15 cellular contexts compared by ENCODE assay signal in the genomic region with DNA sequence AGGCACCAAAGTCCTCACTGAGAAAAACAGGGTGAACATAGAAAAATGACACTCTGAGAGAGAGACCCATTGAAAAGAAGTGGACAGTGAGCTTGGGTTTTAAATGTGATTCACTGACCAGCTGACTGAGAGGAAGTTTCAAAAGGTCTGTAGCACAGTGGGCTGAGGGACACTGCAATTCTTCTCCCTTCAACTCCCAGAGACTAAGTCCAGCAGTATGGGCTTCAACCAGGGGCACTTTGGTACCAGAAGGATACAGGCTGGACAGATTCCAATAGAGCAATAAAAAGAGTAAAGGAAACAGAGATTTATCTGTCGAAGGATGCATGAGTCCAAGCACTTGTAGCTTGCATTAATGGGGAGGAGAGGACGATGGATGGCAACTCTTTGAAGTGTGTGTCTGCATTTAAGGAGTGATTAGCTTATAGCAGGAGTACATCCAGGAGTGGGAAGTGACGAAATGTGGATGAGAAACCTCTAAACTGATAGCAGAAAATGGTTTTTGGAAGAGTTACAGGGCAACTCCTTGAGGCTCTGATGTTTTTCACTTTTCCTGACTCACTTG.
A peak's percentile ranks its signal among the peaks of the same experiment; 100 is the strongest.
DNase-seq lines count a peak whose midpoint lies in the region; ATAC-seq and TF ChIP-seq lines count a peak whose summit lies in the region.
"Had no signal": no experiment of that assay in that cellular context is flagged by ENCODE, and none has a peak within 500 bp of the region (broad histone marks: within the 10 kb centered on the region; RNA-seq: fewer than 3 reads in every experiment).

No MANE protein-coding gene starts in this region.

- no peak for DNase-seq in activated naive CD8-positive, alpha-beta T cell treated with anti-CD3 and anti-CD28 coated beads, Interleukin-2, amount 50 U/mL, for 24 hours
- no peak for DNase-seq in activated naive CD8-positive, alpha-beta T cell treated with anti-CD3 and anti-CD28 coated beads for 36 hours
- DNase-seq in kidney glomerular epithelial cell (lab: John Stamatoyannopoulos, UW) = peak; percentile 69
- no peak for DNase-seq in stimulated activated effector memory CD8-positive, alpha-beta T cell treated with anti-CD3 and anti-CD28 coated beads, Interleukin-12 subunit alpha, Interleukin-12 subunit beta, amount 100 ng/mL, for 72 hours (ENCODE audit: low spot score in 2 of 2)
- no peak for DNase-seq in activated T-cell treated with anti-CD3 and anti-CD28 coated beads, Interleukin-2, amount 50 U/mL, for 72 hours
- no peak for DNase-seq in DMS53 (lab: John Stamatoyannopoulos, UW)
- DNase-seq: activated CD4-positive, alpha-beta T cell treated with anti-CD3 and anti-CD28 coated beads for 1 hour; GDM1; NCI-H1694 treated with DMSO at 0.1 percent for 48 hours; NCI-H524 had no signal

- ATAC-seq in activated naive CD8-positive, alpha-beta T cell treated with anti-CD3 and anti-CD28 coated beads, Interleukin-2, amount 50 U/mL, for 24 hours = no peak
- ATAC-seq in SK-N-SH treated with all-trans-retinoic acid at 6 μM for 48 hours (peak; percentile 49), GM18519 (IDR thresholded peaks at IDR 0.05; ENCODE audit: low FRiP score, unreplicated experiment) (no peak)
- ATAC-seq in stimulated activated effector memory CD8-positive, alpha-beta T cell treated with anti-CD3 and anti-CD28 coated beads, Interleukin-12 subunit alpha, Interleukin-12 subunit beta, amount 100 ng/mL, for 72 hours = peak; percentile 16
- ATAC-seq in activated T-cell treated with anti-CD3 and anti-CD28 coated beads, Interleukin-2, amount 50 U/mL, for 72 hours (replicated peaks in 1 of 2) = no peak

- no peak overlapping the region for H3K4me3 Mint-ChIP-seq in activated naive CD8-positive, alpha-beta T cell treated with anti-CD3 and anti-CD28 coated beads, Interleukin-2, amount 50 U/mL, for 24 hours
- no peak overlapping the region for H3K4me3 Mint-ChIP-seq in activated naive CD8-positive, alpha-beta T cell treated with anti-CD3 and anti-CD28 coated beads for 36 hours
- no peak overlapping the region for H3K4me3 Mint-ChIP-seq in stimulated activated effector memory CD8-positive, alpha-beta T cell treated with anti-CD3 and anti-CD28 coated beads, Interleukin-12 subunit alpha, Interleukin-12 subunit beta, amount 100 ng/mL, for 72 hours
- H3K4me3 Mint-ChIP-seq in activated T-cell treated with anti-CD3 and anti-CD28 coated beads, Interleukin-2, amount 50 U/mL, for 72 hours = no peak overlapping the region
- H3K4me3 Mint-ChIP-seq: activated naive CD8-positive, alpha-beta T cell; central memory CD8-positive, alpha-beta T cell; T-helper 1 cell treated with Interleukin-12 subunit alpha and Interleukin-12 subunit beta and Interleukin-4 antibody, amounts not matched to agents 30 μg/mL and 1 μg/mL, for 36 hours had no signal

- peaks cover 8% of the 10 kb centered on the region for H3K36me3 Mint-ChIP-seq in activated naive CD8-positive, alpha-beta T cell treated with anti-CD3 and anti-CD28 coated beads, Interleukin-2, amount 50 U/mL, for 24 hours (ENCODE audit: low read depth)
- peaks cover 3% of the 10 kb centered on the region for H3K36me3 Mint-ChIP-seq in activated naive CD8-positive, alpha-beta T cell treated with anti-CD3 and anti-CD28 coated beads for 36 hours
- no peaks in the 10 kb centered on the region for H3K36me3 Mint-ChIP-seq in stimulated activated effector memory CD8-positive, alpha-beta T cell treated with anti-CD3 and anti-CD28 coated beads, Interleukin-12 subunit alpha, Interleukin-12 subunit beta, amount 100 ng/mL, for 72 hours
- H3K36me3 Mint-ChIP-seq in activated T-cell treated with anti-CD3 and anti-CD28 coated beads, Interleukin-2, amount 50 U/mL, for 72 hours (ENCODE audit: insufficient read depth in 2 of 2) = no peaks in the 10 kb centered on the region
- H3K36me3 Mint-ChIP-seq: activated naive CD8-positive, alpha-beta T cell had no signal

- H3K27ac Mint-ChIP-seq in activated naive CD8-positive, alpha-beta T cell treated with anti-CD3 and anti-CD28 coated beads, Interleukin-2, amount 50 U/mL, for 24 hours = peak overlapping the region; percentile 29
- H3K27ac Mint-ChIP-seq in activated naive CD8-positive, alpha-beta T cell treated with anti-CD3 and anti-CD28 coated beads for 36 hours = no peak overlapping the region
- no peak overlapping the region for H3K27ac Mint-ChIP-seq in stimulated activated effector memory CD8-positive, alpha-beta T cell treated with anti-CD3 and anti-CD28 coated beads, Interleukin-12 subunit alpha, Interleukin-12 subunit beta, amount 100 ng/mL, for 72 hours
- H3K27ac Mint-ChIP-seq in activated T-cell treated with anti-CD3 and anti-CD28 coated beads, Interleukin-2, amount 50 U/mL, for 72 hours = no peak overlapping the region
- H3K27ac Mint-ChIP-seq: T-helper 1 cell treated with Interleukin-12 subunit alpha and Interleukin-12 subunit beta and Interleukin-4 antibody, amounts not matched to agents 30 μg/mL and 1 μg/mL, for 36 hours had no signal

- no peaks in the 10 kb centered on the region for H3K27me3 Mint-ChIP-seq in activated naive CD8-positive, alpha-beta T cell treated with anti-CD3 and anti-CD28 coated beads, Interleukin-2, amount 50 U/mL, for 24 hours
- H3K27me3 Mint-ChIP-seq in activated naive CD8-positive, alpha-beta T cell treated with anti-CD3 and anti-CD28 coated beads for 36 hours = no peaks in the 10 kb centered on the region
- no peaks in the 10 kb centered on the region for H3K27me3 Mint-ChIP-seq in activated T-cell treated with anti-CD3 and anti-CD28 coated beads, Interleukin-2, amount 50 U/mL, for 72 hours (ENCODE audit: low read depth)
- H3K27me3 Mint-ChIP-seq: activated naive CD8-positive, alpha-beta T cell had no signal

- H3K9me3 Mint-ChIP-seq in activated naive CD8-positive, alpha-beta T cell treated with anti-CD3 and anti-CD28 coated beads, Interleukin-2, amount 50 U/mL, for 24 hours = peaks cover 8% of the 10 kb centered on the region
- no peaks in the 10 kb centered on the region for H3K9me3 Mint-ChIP-seq in activated naive CD8-positive, alpha-beta T cell treated with anti-CD3 and anti-CD28 coated beads for 36 hours
- H3K9me3 Mint-ChIP-seq in stimulated activated effector memory CD8-positive, alpha-beta T cell treated with anti-CD3 and anti-CD28 coated beads, Interleukin-12 subunit alpha, Interleukin-12 subunit beta, amount 100 ng/mL, for 72 hours = no peaks in the 10 kb centered on the region
- no peaks in the 10 kb centered on the region for H3K9me3 Mint-ChIP-seq in activated T-cell treated with anti-CD3 and anti-CD28 coated beads, Interleukin-2, amount 50 U/mL, for 72 hours
- H3K9me3 Mint-ChIP-seq: central memory CD8-positive, alpha-beta T cell; T-helper 1 cell treated with Interleukin-12 subunit alpha and Interleukin-12 subunit beta and Interleukin-4 antibody, amounts not matched to agents 30 μg/mL and 1 μg/mL, for 36 hours had no signal

- peaks cover 67% of the 10 kb centered on the region for H3K4me1 Mint-ChIP-seq in activated naive CD8-positive, alpha-beta T cell treated with anti-CD3 and anti-CD28 coated beads, Interleukin-2, amount 50 U/mL, for 24 hours
- peaks cover 38% of the 10 kb centered on the region for H3K4me1 Mint-ChIP-seq in activated naive CD8-positive, alpha-beta T cell treated with anti-CD3 and anti-CD28 coated beads for 36 hours
- H3K4me1 Mint-ChIP-seq in stimulated activated effector memory CD8-positive, alpha-beta T cell treated with anti-CD3 and anti-CD28 coated beads, Interleukin-12 subunit alpha, Interleukin-12 subunit beta, amount 100 ng/mL, for 72 hours = no peaks in the 10 kb centered on the region
- H3K4me1 Mint-ChIP-seq in activated T-cell treated with anti-CD3 and anti-CD28 coated beads, Interleukin-2, amount 50 U/mL, for 72 hours (ENCODE audit: low read depth) = peaks cover 51% of the 10 kb centered on the region
- H3K4me1 Mint-ChIP-seq: central memory CD8-positive, alpha-beta T cell had no signal

TF ChIP-seq in SK-N-SH treated with all-trans-retinoic acid at 6 μM for 48 hours, 23 proteins besides CTCF, POLR2A, EP300 and RAD21:
- TF ChIP-seq ZFP3 (CRISPR knock-in tag; IDR thresholded peaks at IDR 0.05) (no peak), BACH2 (CRISPR knock-in tag; IDR thresholded peaks at IDR 0.05; ENCODE audit: borderline replicate concordance) (no peak), PPARA (CRISPR knock-in tag; IDR thresholded peaks at IDR 0.05; ENCODE audit: borderline replicate concordance) (no peak), CSDC2 (CRISPR knock-in tag; IDR thresholded peaks at IDR 0.05) (0 out of 2 replicates have a peak, but pooled peaks have one; percentile 9), ARNTL (CRISPR knock-in tag; IDR thresholded peaks at IDR 0.05; ENCODE audit: borderline replicate concordance, low read depth) (no peak)
- TF ChIP-seq, protein P1, sequence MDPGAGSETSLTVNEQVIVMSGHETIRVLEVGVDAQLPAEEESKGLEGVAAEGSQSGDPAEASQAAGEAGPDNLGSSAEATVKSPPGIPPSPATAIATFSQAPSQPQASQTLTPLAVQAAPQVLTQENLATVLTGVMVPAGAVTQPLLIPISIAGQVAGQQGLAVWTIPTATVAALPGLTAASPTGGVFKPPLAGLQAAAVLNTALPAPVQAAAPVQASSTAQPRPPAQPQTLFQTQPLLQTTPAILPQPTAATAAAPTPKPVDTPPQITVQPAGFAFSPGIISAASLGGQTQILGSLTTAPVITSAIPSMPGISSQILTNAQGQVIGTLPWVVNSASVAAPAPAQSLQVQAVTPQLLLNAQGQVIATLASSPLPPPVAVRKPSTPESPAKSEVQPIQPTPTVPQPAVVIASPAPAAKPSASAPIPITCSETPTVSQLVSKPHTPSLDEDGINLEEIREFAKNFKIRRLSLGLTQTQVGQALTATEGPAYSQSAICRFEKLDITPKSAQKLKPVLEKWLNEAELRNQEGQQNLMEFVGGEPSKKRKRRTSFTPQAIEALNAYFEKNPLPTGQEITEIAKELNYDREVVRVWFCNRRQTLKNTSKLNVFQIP (CRISPR knock-in tag; IDR thresholded peaks at IDR 0.05; ENCODE audit: borderline replicate concordance, low read depth) = no peak

Comparison
In these comparisons a context has a peak if more than half of its experiments do, and no peak if none do; other contexts are left out.
1. ATAC-seq: peak in SK-N-SH treated with all-trans-retinoic acid at 6 μM for 48 hours (single experiment) and stimulated activated effector memory CD8-positive, alpha-beta T cell treated with anti-CD3 and anti-CD28 coated beads, Interleukin-12 subunit alpha, Interleukin-12 subunit beta, amount 100 ng/mL, for 72 hours (single experiment); none in activated naive CD8-positive, alpha-beta T cell treated with anti-CD3 and anti-CD28 coated beads, Interleukin-2, amount 50 U/mL, for 24 hours (single experiment), GM18519 (single experiment) and activated T-cell treated with anti-CD3 and anti-CD28 coated beads, Interleukin-2, amount 50 U/mL, for 72 hours (0 of 2).